In genomic region chr17:17070931-17071330, GRCh38 we compare ENCODE assay signal across 20 cellular contexts. TPM values are rescaled to one million over a fixed set of nuclear protein-coding genes. Genes with fewer than 3 reads are reported as not detected.
DNase-seq lines count a peak whose midpoint lies in the region; ATAC-seq and TF ChIP-seq lines count a peak whose summit lies in the region.
"Had no signal": no experiment of that assay in that cellular context is flagged by ENCODE, and none has a peak within 500 bp of the region (broad histone marks: within the 10 kb centered on the region; RNA-seq: fewer than 3 reads in every experiment).

No MANE protein-coding gene starts in this region.

- peaks cover 5% of the 10 kb centered on the region for H3K36me3 Mint-ChIP-seq in central memory CD8-positive, alpha-beta T cell (ENCODE audit: insufficient read depth)
- H3K36me3 Mint-ChIP-seq in nephron (ENCODE audit: low read depth): peaks cover 45% of the 10 kb centered on the region

- ATAC-seq in left cardiac atrium (no peak), Right ventricle myocardium superior (ENCODE audit: poor library complexity) (no peak), HG02623 (IDR thresholded peaks at IDR 0.05; ENCODE audit: unreplicated experiment) (no peak)
- ATAC-seq in central memory CD8-positive, alpha-beta T cell (replicated peaks; ENCODE audit: extremely low read depth, poor library complexity, severe bottlenecking): no peak
- ATAC-seq: gastroesophageal sphincter had no signal

- no peaks in the 10 kb centered on the region for H3K27me3 Mint-ChIP-seq in central memory CD8-positive, alpha-beta T cell
- no peaks in the 10 kb centered on the region for H3K27me3 Mint-ChIP-seq in nephron (ENCODE audit: low read depth)
- H3K27me3 Mint-ChIP-seq: activated naive CD8-positive, alpha-beta T cell treated with anti-CD3 and anti-CD28 coated beads for 36 hours; CD4-positive, alpha-beta T cell had no signal

- H3K9me3 Mint-ChIP-seq in central memory CD8-positive, alpha-beta T cell: no peaks in the 10 kb centered on the region
- peaks cover 8% of the 10 kb centered on the region for H3K9me3 Mint-ChIP-seq in nephron

- H3K4me3 Mint-ChIP-seq in central memory CD8-positive, alpha-beta T cell: no peak overlapping the region
- H3K4me3 Mint-ChIP-seq in nephron: no peak overlapping the region
- H3K4me3 Mint-ChIP-seq: activated naive CD8-positive, alpha-beta T cell treated with anti-CD3 and anti-CD28 coated beads for 36 hours; CD4-positive, alpha-beta T cell had no signal

- H3K27ac Mint-ChIP-seq in central memory CD8-positive, alpha-beta T cell (ENCODE audit: low read depth): peak overlapping the region; percentile 22
- peak overlapping the region in 2 of 3 experiments; percentile 59 to 77 for H3K27ac Mint-ChIP-seq in nephron
- H3K27ac Mint-ChIP-seq: activated naive CD8-positive, alpha-beta T cell treated with anti-CD3 and anti-CD28 coated beads for 36 hours; CD4-positive, alpha-beta T cell had no signal

- intact Hi-C loops in left cardiac atrium (cut with DNase I) (no loop called here), Right ventricle myocardium superior (cut with DNase I) (no loop called here)

- H3K4me1 Mint-ChIP-seq in central memory CD8-positive, alpha-beta T cell: peaks cover 84% of the 10 kb centered on the region
- H3K4me1 Mint-ChIP-seq in nephron: peaks cover 51% of the 10 kb centered on the region

- DNase-seq in left cardiac atrium (peak; percentile 3), Right ventricle myocardium superior (no peak), GM10266 (ENCODE audit: extremely low spot score) (no peak), cortex of kidney (lab: John Stamatoyannopoulos, UW) (no peak), DMS79 treated with DMSO at 0.1 percent for 48 hours (lab: John Stamatoyannopoulos, UW) (no peak)
- DNase-seq in central memory CD8-positive, alpha-beta T cell (ENCODE audit: low spot score in 2 of 2): no peak
- DNase-seq: activated CD4-positive, alpha-beta T cell treated with anti-CD3 and anti-CD28 coated beads, Interleukin-2, amount 50 U/mL, for 4 hours; activated naive CD8-positive, alpha-beta T cell treated with anti-CD3 and anti-CD28 coated beads for 36 hours; CD4-positive, alpha-beta T cell; H7; NCI-H146; NCI-H774; OCI-M1; stimulated activated CD4-positive, alpha-beta T cell treated with anti-CD3 and anti-CD28 coated beads, Interleukin-2, amount 100 ng/mL, for 24 hours; stomach; T-helper 2 cell; WERI-Rb-1 had no signal

- TF ChIP-seq CTCF in nephron (IDR thresholded peaks at IDR 0.05; ENCODE audit: unreplicated experiment in 3 of 3) (no peak), GM10266 (IDR thresholded peaks at IDR 0.05; ENCODE audit: control insufficient read depth, insufficient read depth, low read depth, missing control alignments) (no peak)

RNA-seq across cellular contexts. Expression of gene MPRIP, which starts 28.7 kb away (rescaled TPM):
- total RNA-seq in left cardiac atrium (100 to 1,000 TPM; 247 to 329 TPM), Right ventricle myocardium superior (280 TPM)
